Comparison of ENCODE assay signal across 1 cellular context in the genomic region with DNA sequence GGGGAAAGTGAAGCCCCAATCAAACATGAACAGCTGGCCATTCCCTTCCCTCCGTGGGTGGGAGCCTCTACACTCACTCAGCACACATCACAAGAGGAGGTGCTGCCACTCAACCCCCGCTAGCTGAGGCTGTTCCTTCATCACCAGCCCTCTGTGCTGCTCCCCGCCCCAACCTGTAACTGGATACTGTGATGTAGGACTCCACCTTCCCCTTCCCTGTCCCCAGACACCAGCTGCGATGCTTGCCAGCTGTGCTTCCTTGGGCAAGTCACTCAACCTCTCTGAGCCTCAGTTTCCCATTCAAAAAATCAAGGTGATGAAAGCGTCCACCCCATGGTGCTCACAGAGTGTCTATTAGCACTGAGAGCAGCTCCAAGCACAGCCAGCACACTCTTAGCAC.
A peak's percentile ranks its signal among the peaks of the same experiment; 100 is the strongest.
TF ChIP-seq lines count a peak whose summit lies in the region.

No MANE protein-coding gene starts in this region.

TF ChIP-seq in HepG2, 621 proteins besides CTCF, POLR2A, EP300 and RAD21 (continued from another document and continues in another):
- TF ChIP-seq, protein P1, sequence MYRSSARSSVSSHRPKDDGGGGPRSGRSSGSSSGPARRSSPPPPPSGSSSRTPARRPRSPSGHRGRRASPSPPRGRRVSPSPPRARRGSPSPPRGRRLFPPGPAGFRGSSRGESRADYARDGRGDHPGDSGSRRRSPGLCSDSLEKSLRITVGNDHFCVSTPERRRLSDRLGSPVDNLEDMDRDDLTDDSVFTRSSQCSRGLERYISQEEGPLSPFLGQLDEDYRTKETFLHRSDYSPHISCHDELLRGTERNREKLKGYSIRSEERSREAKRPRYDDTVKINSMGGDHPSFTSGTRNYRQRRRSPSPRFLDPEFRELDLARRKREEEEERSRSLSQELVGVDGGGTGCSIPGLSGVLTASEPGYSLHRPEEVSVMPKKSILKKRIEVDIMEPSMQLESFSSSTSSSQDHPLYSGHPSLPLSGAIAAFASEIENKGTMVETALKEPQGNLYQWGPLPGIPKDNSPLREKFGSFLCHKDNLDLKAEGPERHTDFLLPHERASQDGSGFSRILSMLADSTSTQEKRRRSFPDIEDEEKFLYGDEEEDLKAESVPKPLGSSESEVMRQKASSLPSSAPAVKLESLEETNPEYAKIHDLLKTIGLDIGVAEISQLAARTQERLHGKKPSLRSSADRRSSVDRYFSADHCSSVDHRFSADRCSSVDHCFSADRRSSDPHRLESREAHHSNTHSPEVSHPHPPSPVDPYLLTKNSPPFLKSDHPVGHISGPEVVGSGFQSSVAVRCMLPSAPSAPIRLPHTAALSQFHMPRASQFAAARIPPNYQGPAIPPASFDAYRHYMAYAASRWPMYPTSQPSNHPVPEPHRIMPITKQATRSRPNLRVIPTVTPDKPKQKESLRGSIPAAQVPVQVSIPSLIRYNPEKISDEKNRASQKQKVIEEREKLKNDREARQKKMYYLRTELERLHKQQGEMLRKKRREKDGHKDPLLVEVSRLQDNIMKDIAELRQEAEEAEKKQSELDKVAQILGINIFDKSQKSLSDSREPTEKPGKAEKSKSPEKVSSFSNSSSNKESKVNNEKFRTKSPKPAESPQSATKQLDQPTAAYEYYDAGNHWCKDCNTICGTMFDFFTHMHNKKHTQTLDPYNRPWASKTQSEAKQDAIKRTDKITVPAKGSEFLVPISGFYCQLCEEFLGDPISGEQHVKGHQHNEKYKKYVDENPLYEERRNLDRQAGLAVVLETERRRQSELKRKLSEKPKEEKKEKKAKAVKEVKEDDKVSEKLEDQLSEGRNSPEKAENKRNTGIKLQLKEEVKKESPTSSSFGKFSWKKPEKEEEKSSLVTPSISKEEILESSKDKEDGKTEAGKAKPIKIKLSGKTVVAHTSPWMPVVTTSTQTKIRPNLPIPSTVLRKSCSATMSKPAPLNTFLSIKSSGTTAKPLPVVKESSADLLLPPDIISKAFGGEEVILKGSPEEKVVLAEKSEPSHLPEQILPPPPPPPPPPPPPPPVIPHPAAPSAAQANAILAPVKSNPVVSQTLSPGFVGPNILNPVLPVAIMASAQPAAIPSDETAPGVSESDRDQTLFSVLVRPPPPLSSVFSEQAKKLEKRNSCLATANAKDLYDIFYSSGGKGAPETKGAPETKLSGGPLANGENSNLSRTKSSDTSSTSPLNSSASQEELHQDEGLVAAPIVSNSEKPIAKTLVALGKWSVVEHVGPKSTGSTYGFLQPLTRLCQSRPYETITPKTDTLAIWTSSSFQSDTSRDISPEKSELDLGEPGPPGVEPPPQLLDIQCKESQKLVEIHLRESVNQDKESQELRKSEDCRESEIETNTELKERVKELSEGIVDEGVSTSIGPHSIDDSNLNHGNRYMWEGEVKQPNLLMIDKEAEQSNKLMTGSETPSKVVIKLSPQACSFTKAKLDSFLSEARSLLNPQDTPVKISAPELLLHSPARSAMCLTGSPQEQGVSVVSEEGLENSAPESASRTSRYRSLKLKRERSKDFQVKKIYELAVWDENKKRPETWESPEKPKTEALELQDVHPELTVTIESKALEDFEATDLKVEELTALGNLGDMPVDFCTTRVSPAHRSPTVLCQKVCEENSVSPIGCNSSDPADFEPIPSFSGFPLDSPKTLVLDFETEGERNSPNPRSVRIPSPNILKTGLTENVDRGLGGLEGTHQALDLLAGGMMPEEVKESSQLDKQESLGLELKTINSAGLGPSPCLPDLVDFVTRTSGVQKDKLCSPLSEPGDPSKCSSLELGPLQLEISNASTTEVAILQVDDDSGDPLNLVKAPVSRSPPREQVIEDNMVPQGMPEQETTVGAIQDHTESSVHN (CRISPR knock-in tag; IDR thresholded peaks at IDR 0.05) = no peak
- no peak for TF ChIP-seq ATF7-NPFF (CRISPR knock-in tag; IDR thresholded peaks at IDR 0.05; ENCODE audit: low read depth)
- TF ChIP-seq, protein P2, sequence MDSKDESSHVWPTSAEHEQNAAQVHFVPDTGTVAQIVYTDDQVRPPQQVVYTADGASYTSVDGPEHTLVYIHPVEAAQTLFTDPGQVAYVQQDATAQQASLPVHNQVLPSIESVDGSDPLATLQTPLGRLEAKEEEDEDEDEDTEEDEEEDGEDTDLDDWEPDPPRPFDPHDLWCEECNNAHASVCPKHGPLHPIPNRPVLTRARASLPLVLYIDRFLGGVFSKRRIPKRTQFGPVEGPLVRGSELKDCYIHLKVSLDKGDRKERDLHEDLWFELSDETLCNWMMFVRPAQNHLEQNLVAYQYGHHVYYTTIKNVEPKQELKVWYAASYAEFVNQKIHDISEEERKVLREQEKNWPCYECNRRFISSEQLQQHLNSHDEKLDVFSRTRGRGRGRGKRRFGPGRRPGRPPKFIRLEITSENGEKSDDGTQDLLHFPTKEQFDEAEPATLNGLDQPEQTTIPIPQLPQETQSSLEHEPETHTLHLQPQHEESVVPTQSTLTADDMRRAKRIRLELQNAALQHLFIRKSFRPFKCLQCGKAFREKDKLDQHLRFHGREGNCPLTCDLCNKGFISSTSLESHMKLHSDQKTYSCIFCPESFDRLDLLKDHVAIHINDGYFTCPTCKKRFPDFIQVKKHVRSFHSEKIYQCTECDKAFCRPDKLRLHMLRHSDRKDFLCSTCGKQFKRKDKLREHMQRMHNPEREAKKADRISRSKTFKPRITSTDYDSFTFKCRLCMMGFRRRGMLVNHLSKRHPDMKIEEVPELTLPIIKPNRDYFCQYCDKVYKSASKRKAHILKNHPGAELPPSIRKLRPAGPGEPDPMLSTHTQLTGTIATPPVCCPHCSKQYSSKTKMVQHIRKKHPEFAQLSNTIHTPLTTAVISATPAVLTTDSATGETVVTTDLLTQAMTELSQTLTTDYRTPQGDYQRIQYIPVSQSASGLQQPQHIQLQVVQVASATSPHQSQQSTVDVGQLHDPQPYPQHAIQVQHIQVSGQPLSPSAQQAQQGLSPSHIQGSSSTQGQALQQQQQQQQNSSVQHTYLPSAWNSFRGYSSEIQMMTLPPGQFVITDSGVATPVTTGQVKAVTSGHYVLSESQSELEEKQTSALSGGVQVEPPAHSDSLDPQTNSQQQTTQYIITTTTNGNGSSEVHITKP (CRISPR knock-in tag; IDR thresholded peaks at IDR 0.05; ENCODE audit: low read depth) = no peak
- TF ChIP-seq, protein P3, sequence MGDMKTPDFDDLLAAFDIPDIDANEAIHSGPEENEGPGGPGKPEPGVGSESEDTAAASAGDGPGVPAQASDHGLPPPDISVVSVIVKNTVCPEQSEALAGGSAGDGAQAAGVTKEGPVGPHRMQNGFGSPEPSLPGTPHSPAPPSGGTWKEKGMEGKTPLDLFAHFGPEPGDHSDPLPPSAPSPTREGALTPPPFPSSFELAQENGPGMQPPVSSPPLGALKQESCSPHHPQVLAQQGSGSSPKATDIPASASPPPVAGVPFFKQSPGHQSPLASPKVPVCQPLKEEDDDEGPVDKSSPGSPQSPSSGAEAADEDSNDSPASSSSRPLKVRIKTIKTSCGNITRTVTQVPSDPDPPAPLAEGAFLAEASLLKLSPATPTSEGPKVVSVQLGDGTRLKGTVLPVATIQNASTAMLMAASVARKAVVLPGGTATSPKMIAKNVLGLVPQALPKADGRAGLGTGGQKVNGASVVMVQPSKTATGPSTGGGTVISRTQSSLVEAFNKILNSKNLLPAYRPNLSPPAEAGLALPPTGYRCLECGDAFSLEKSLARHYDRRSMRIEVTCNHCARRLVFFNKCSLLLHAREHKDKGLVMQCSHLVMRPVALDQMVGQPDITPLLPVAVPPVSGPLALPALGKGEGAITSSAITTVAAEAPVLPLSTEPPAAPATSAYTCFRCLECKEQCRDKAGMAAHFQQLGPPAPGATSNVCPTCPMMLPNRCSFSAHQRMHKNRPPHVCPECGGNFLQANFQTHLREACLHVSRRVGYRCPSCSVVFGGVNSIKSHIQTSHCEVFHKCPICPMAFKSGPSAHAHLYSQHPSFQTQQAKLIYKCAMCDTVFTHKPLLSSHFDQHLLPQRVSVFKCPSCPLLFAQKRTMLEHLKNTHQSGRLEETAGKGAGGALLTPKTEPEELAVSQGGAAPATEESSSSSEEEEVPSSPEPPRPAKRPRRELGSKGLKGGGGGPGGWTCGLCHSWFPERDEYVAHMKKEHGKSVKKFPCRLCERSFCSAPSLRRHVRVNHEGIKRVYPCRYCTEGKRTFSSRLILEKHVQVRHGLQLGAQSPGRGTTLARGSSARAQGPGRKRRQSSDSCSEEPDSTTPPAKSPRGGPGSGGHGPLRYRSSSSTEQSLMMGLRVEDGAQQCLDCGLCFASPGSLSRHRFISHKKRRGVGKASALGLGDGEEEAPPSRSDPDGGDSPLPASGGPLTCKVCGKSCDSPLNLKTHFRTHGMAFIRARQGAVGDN (CRISPR knock-in tag; IDR thresholded peaks at IDR 0.05) = 0 out of 2 replicates have a peak, but pooled peaks have one; percentile 21
- TF ChIP-seq, protein P4, sequence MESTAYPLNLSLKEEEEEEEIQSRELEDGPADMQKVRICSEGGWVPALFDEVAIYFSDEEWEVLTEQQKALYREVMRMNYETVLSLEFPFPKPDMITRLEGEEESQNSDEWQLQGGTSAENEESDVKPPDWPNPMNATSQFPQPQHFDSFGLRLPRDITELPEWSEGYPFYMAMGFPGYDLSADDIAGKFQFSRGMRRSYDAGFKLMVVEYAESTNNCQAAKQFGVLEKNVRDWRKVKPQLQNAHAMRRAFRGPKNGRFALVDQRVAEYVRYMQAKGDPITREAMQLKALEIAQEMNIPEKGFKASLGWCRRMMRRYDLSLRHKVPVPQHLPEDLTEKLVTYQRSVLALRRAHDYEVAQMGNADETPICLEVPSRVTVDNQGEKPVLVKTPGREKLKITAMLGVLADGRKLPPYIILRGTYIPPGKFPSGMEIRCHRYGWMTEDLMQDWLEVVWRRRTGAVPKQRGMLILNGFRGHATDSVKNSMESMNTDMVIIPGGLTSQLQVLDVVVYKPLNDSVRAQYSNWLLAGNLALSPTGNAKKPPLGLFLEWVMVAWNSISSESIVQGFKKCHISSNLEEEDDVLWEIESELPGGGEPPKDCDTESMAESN (CRISPR knock-in tag; conservative IDR thresholded peaks at IDR 0.05) = no peak
- no peak for TF ChIP-seq KLF11 (CRISPR knock-in tag; IDR thresholded peaks at IDR 0.05)
- TF ChIP-seq ZMYM3 (CRISPR knock-in tag; IDR thresholded peaks at IDR 0.05) = peak; percentile 82
- TF ChIP-seq, protein P5, sequence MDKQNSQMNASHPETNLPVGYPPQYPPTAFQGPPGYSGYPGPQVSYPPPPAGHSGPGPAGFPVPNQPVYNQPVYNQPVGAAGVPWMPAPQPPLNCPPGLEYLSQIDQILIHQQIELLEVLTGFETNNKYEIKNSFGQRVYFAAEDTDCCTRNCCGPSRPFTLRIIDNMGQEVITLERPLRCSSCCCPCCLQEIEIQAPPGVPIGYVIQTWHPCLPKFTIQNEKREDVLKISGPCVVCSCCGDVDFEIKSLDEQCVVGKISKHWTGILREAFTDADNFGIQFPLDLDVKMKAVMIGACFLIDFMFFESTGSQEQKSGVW (CRISPR knock-in tag; IDR thresholded peaks at IDR 0.05; ENCODE audit: borderline replicate concordance) = no peak
- TF ChIP-seq, protein P6, sequence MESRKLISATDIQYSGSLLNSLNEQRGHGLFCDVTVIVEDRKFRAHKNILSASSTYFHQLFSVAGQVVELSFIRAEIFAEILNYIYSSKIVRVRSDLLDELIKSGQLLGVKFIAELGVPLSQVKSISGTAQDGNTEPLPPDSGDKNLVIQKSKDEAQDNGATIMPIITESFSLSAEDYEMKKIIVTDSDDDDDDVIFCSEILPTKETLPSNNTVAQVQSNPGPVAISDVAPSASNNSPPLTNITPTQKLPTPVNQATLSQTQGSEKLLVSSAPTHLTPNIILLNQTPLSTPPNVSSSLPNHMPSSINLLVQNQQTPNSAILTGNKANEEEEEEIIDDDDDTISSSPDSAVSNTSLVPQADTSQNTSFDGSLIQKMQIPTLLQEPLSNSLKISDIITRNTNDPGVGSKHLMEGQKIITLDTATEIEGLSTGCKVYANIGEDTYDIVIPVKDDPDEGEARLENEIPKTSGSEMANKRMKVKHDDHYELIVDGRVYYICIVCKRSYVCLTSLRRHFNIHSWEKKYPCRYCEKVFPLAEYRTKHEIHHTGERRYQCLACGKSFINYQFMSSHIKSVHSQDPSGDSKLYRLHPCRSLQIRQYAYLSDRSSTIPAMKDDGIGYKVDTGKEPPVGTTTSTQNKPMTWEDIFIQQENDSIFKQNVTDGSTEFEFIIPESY (CRISPR knock-in tag; IDR thresholded peaks at IDR 0.05) = peak; percentile 12; the same call in 1 of the 2 replicates
- TF ChIP-seq KDM1A (CRISPR knock-in tag; IDR thresholded peaks at IDR 0.05) = peak; percentile 82; the same call in 1 of the 2 replicates
